Comparison of ENCODE assay signal across 21 cellular contexts in genomic region chr9:27549196-27549737, GRCh38. TPM values are rescaled to one million over a fixed set of nuclear protein-coding genes. Genes with fewer than 3 reads are reported as not detected.
DNase-seq lines count a peak whose midpoint lies in the region; ATAC-seq, FAIRE-seq and TF ChIP-seq lines count a peak whose summit lies in the region.
"Had no signal": no experiment of that assay in that cellular context is flagged by ENCODE, and none has a peak within 500 bp of the region (broad histone marks: within the 10 kb centered on the region; RNA-seq: fewer than 3 reads in every experiment).

No MANE protein-coding gene starts in this region.

- peaks cover 18% of the 10 kb centered on the region for H3K36me3 Mint-ChIP-seq in activated CD4-positive, alpha-beta memory T cell treated with anti-CD3 and anti-CD28 coated beads for 36 hours

- CTCF ChIA-PET in activated CD4-positive, alpha-beta memory T cell treated with anti-CD3 and anti-CD28 coated beads for 36 hours (lab: Charles Lee), result interaction anchor here (1.4 to 2.8 kb wide), 3 partner anchors 10 to 216 kb away, joined by 3 to 14 read pairs (median 4); no protein-coding TSS in a partner anchor

- no peaks in the 10 kb centered on the region for H3K4me1 ChIP-seq in foreskin keratinocyte
- H3K4me1 ChIP-seq: SJCRH30 had no signal

- intact Hi-C loops in activated CD4-positive, alpha-beta memory T cell treated with anti-CD3 and anti-CD28 coated beads for 36 hours (cut with micrococcal nuclease), result no loop called here

- no peak for ATAC-seq in foreskin keratinocyte
- ATAC-seq: PC-3 had no signal

- no peak overlapping the region for H3K27ac Mint-ChIP-seq in activated CD4-positive, alpha-beta memory T cell treated with anti-CD3 and anti-CD28 coated beads for 36 hours

- peak; percentile 29 for DNase-seq in HCEC 1CT
- DNase-seq in dedifferentiated amniotic fluid mesenchymal stem cell (ENCODE audit: extremely low spot score), result peak; percentile 41
- peak; percentile 44 for DNase-seq in fibroblast of villous mesenchyme (ENCODE audit: low read depth)
- DNase-seq in activated CD4-positive, alpha-beta memory T cell treated with anti-CD3 and anti-CD28 coated beads for 36 hours, result no peak
- no peak for DNase-seq in NOMO-1 treated with DMSO at 0.1 percent for 48 hours (lab: John Stamatoyannopoulos, UW; ENCODE audit: unreplicated experiment)
- no peak for DNase-seq in activated naive CD4-positive, alpha-beta T cell treated with Interleukin-2 at 50 U/mL for 16 hours
- DNase-seq in foreskin keratinocyte, result no peak
- DNase-seq: DMS 273 treated with DMSO at 0.1 percent for 48 hours, NCI-H1048, NCI-H146, NCI-H2081, NCI-H510A, NCI-H774, PC-3, SJCRH30 had no signal

- no peaks in the 10 kb centered on the region for H3K27me3 ChIP-seq in foreskin keratinocyte
- H3K27me3 ChIP-seq: SJCRH30 had no signal

- TF ChIP-seq CTCF in fibroblast of villous mesenchyme (IDR thresholded peaks at IDR 0.05; ENCODE audit: insufficient read depth, low read depth, low read length) (no peak), foreskin keratinocyte (conservative IDR thresholded peaks at IDR 0.05) (no peak)

- FAIRE-seq in A204.1 (lab: Jason Lieb, UNC), result peak; percentile 55

- no peak overlapping the region for H3K27ac ChIP-seq in foreskin keratinocyte
- H3K27ac ChIP-seq: 22Rv1, C4-2B, RWPE1, SJCRH30 had no signal

- no peaks in the 10 kb centered on the region for H3K27me3 Mint-ChIP-seq in activated CD4-positive, alpha-beta memory T cell treated with anti-CD3 and anti-CD28 coated beads for 36 hours

- H3K4me3 Mint-ChIP-seq in activated CD4-positive, alpha-beta memory T cell treated with anti-CD3 and anti-CD28 coated beads for 36 hours, result no peak overlapping the region

- no peak overlapping the region for H3K4me3 ChIP-seq in fibroblast of villous mesenchyme (ENCODE audit: low read depth, low read length)
- H3K4me3 ChIP-seq: SJCRH30 had no signal

- H3K9me3 Mint-ChIP-seq in activated CD4-positive, alpha-beta memory T cell treated with anti-CD3 and anti-CD28 coated beads for 36 hours, result no peaks in the 10 kb centered on the region

- POLR2A ChIA-PET in activated CD4-positive, alpha-beta memory T cell treated with anti-CD3 and anti-CD28 coated beads for 36 hours (lab: Charles Lee), result no interaction called here

- H3K4me1 Mint-ChIP-seq in activated CD4-positive, alpha-beta memory T cell treated with anti-CD3 and anti-CD28 coated beads for 36 hours (ENCODE audit: low read depth), result no peaks in the 10 kb centered on the region

RNA-seq across cellular contexts. Expression of gene MOB3B, which starts 19.7 kb away (rescaled TPM):
- 0.32 and 0.43 TPM in 2 replicates for total RNA-seq in fibroblast of villous mesenchyme
- under 1 TPM; 0.34 to 0.38 TPM for total RNA-seq in activated CD4-positive, alpha-beta memory T cell treated with anti-CD3 and anti-CD28 coated beads for 36 hours
- total RNA-seq in foreskin keratinocyte, result 27.7 and 35.0 TPM in 2 replicates
- polyA plus RNA-seq in foreskin keratinocyte, result 10.6 and 16.8 TPM in 2 replicates

RNA-seq across cellular contexts. Expression of gene C9orf72, which starts 24.0 kb away (rescaled TPM):
- 6.1 and 7.8 TPM in 2 replicates for total RNA-seq in fibroblast of villous mesenchyme
- 10 to 100 TPM; 10.2 to 10.7 TPM for total RNA-seq in activated CD4-positive, alpha-beta memory T cell treated with anti-CD3 and anti-CD28 coated beads for 36 hours
- 5.7 TPM in 2 replicates for total RNA-seq in foreskin keratinocyte
- 1.8 and 2.4 TPM in 2 replicates for polyA plus RNA-seq in foreskin keratinocyte

RNA-seq across cellular contexts. Expression of gene IFNK, which starts 25.2 kb away (rescaled TPM):
- not detected in 2 replicates for total RNA-seq in fibroblast of villous mesenchyme
- total RNA-seq in activated CD4-positive, alpha-beta memory T cell treated with anti-CD3 and anti-CD28 coated beads for 36 hours, result not detected
- total RNA-seq in foreskin keratinocyte, result 55.8 and 72.0 TPM in 2 replicates
- polyA plus RNA-seq in foreskin keratinocyte, result 46.5 and 57.3 TPM in 2 replicates
- total RNA-seq: Daoy, MCF 10A, PC-3, SJCRH30 had no signal

Comparison
In these comparisons a context has a peak if more than half of its experiments do, and no peak if none do; other contexts are left out.
1. DNase-seq: peak in HCEC 1CT (single experiment), dedifferentiated amniotic fluid mesenchymal stem cell (single experiment) and fibroblast of villous mesenchyme (single experiment); none in activated CD4-positive, alpha-beta memory T cell treated with anti-CD3 and anti-CD28 coated beads for 36 hours (single experiment), NOMO-1 treated with DMSO at 0.1 percent for 48 hours (single experiment), activated naive CD4-positive, alpha-beta T cell treated with Interleukin-2 at 50 U/mL for 16 hours (single experiment) and foreskin keratinocyte (0 of 2).
2. RNA of gene MOB3B, which starts 19.7 kb away (total RNA-seq): 27.7 to 35.0 TPM in foreskin keratinocyte; 0.32 to 0.43 TPM in fibroblast of villous mesenchyme and 0.34 to 0.38 TPM in activated CD4-positive, alpha-beta memory T cell treated with anti-CD3 and anti-CD28 coated beads for 36 hours; every median in the first group is over 10 times any median in the second.
3. RNA of gene IFNK, which starts 25.2 kb away (total RNA-seq): 55.8 to 72.0 TPM in foreskin keratinocyte; not detected in fibroblast of villous mesenchyme and not detected in activated CD4-positive, alpha-beta memory T cell treated with anti-CD3 and anti-CD28 coated beads for 36 hours; every median in the first group is over 10 times any median in the second.